8 cellular contexts compared by ENCODE assay signal in the genomic region with DNA sequence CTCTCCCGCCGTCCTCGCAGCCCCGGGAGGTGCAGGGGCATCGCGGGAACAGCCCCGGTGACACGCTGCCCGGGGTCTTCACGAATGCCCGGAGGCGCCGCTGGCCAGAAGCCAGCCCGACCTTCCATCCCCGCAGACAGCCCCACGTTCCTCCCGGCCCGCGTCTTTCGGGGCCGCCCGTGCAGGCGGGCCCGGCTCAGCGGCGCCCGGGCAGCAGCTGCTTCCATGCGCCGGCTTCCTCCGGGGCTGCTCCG. TPM values are rescaled to one million over a fixed set of nuclear protein-coding genes. Genes with fewer than 3 reads are reported as not detected.
DNase-seq lines count a peak whose midpoint lies in the region; ATAC-seq, FAIRE-seq and TF ChIP-seq lines count a peak whose summit lies in the region.

No MANE protein-coding gene starts in this region.

- H2AK5ac ChIP-seq in trophoblast cell (ENCODE audit: low read length) = no peak overlapping the region

- peak overlapping the region; percentile 92 for H3K9ac ChIP-seq in NT2/D1 (ENCODE audit: insufficient read length, low read depth)
- H3K9ac ChIP-seq in trophoblast cell (ENCODE audit: low read length) = peak overlapping the region; percentile 72

- CTCF ChIA-PET in A549 (lab: Yijun Ruan, JAX) = interaction anchor here (0.8 to 3.8 kb wide), 34 partner anchors 9 to 400 kb away, joined by 3 to 132 read pairs (median 6); partner anchors contain the start of genes BTBD6 and TMEM121

- H2BK120ac ChIP-seq in trophoblast cell (ENCODE audit: insufficient read depth, low read length, poor library complexity) = peak overlapping the region; percentile 57

- FAIRE-seq in A549 (lab: Jason Lieb, UNC) (no peak), H54 (lab: Jason Lieb, UNC) (no peak)

- peaks cover 10% of the 10 kb centered on the region for H3K79me1 ChIP-seq in trophoblast cell (ENCODE audit: low read length)

- peaks cover 2% of the 10 kb centered on the region for H3K79me2 ChIP-seq in trophoblast cell (ENCODE audit: control insufficient read depth, insufficient read depth, low read length, poor library complexity)

- WGBS in A549 (ENCODE audit: missing lambda C conversion rate) = 0% methylated on average over 4 of the region's 31 CpGs
- WGBS in esophagus muscularis mucosa = 0% methylated on average over 6 of the region's 31 CpGs
- WGBS in trophoblast cell (ENCODE audit: extremely low coverage, insufficient coverage, insufficient read length) = no CpG with 5 or more reads among the region's 31 CpGs

- TF ChIP-seq CTCF in A549 (IDR thresholded peaks at IDR 0.05) (no peak), esophagus muscularis mucosa (IDR thresholded peaks at IDR 0.05) (no peak)

- peak overlapping the region; percentile 79 for H4K91ac ChIP-seq in trophoblast cell (ENCODE audit: low read depth, low read length)

- H3K23ac ChIP-seq in trophoblast cell (ENCODE audit: low read length) = no peak overlapping the region

- peak overlapping the region; percentile 63 for H4K12ac ChIP-seq in trophoblast cell (ENCODE audit: low read depth, low read length)

- H2AFZ ChIP-seq in trophoblast cell (ENCODE audit: insufficient read depth, low read length, poor library complexity) = peak overlapping the region; percentile 50

- H3K27ac ChIP-seq in A549 (peak overlapping the region; percentile 84 to 99), esophagus muscularis mucosa (replicated peaks in 1 of 4) (peak overlapping the region; percentile 93 to 99 (median 96)), trophoblast cell (ENCODE audit: low read depth, low read length) (peak overlapping the region; percentile 92)

- TF ChIP-seq POLR2A in A549 (IDR thresholded peaks at IDR 0.05; ENCODE audit: low read length) = no peak
- no peak for TF ChIP-seq POLR2A in esophagus muscularis mucosa (IDR thresholded peaks at IDR 0.05; ENCODE audit: low read depth)
- no peak for TF ChIP-seq POLR2A in H54 (IDR thresholded peaks at IDR 0.05; ENCODE audit: low read depth, low read length)

- H3K4me1 ChIP-seq in A549 (peaks cover 41% of the 10 kb centered on the region), NT2/D1 (ENCODE audit: insufficient read depth, insufficient read length) (peaks cover 26% of the 10 kb centered on the region), esophagus muscularis mucosa (peaks cover 55 to 74% (median 64%) of the 10 kb centered on the region in 4 donors), trophoblast cell (ENCODE audit: control insufficient read depth in 1 of 2, insufficient read depth in 2 of 2, low read length in 2 of 2) (peaks cover 17 to 33% of the 10 kb centered on the region in 2 experiments)

- H4K8ac ChIP-seq in trophoblast cell (ENCODE audit: low read depth, low read length) = peak overlapping the region; percentile 74

- peak overlapping the region; percentile 78 for H3K14ac ChIP-seq in trophoblast cell (ENCODE audit: low read length)

- DNase-seq in A549 (ENCODE audit: low read depth in 1 of 2, low spot score in 1 of 2) (no peak), NT2/D1 (ENCODE audit: low read depth, low spot score) (no peak), esophagus muscularis mucosa (ENCODE audit: extremely low spot score) (no peak), trophoblast cell (no peak), globus pallidus (ENCODE audit: low spot score) (no peak), H54 (ENCODE audit: insufficient read length, low spot score) (no peak)
- DNase-seq in stimulated activated CD4-positive, alpha-beta T cell treated with anti-CD3 and anti-CD28 coated beads, Interleukin-4, amount 100 ng/mL, for 24 hours = no peak

- POLR2A ChIA-PET in A549 (lab: Yijun Ruan, JAX) = interaction anchor here (0.8 to 2.5 kb wide), 9 partner anchors 9 to 189 kb away, joined by 3 to 81 read pairs (median 5); partner anchors contain the start of gene BRF1

- intact Hi-C loops in esophagus muscularis mucosa (cut with DNase I) = loop anchor here (2.0 kb wide), 1 partner anchor 119 kb away; no protein-coding TSS in a partner anchor

- H3K4me2 ChIP-seq in A549 = peak overlapping the region; percentile 92
- H3K4me2 ChIP-seq in trophoblast cell (ENCODE audit: low read length) = peak overlapping the region; percentile 96

- no peaks in the 10 kb centered on the region for H3K9me3 ChIP-seq in A549
- H3K9me3 ChIP-seq in NT2/D1 (ENCODE audit: insufficient read depth, low read length) = no peaks in the 10 kb centered on the region
- H3K9me3 ChIP-seq in esophagus muscularis mucosa = no peaks in the 10 kb centered on the region
- peaks cover 15% of the 10 kb centered on the region for H3K9me3 ChIP-seq in trophoblast cell (ENCODE audit: insufficient read depth, low read depth, low read length)

- no peak overlapping the region for H2BK12ac ChIP-seq in trophoblast cell (ENCODE audit: low read length)

- H3K36me3 ChIP-seq in NT2/D1 (ENCODE audit: insufficient read depth, insufficient read length, low read length) (peaks cover 35% of the 10 kb centered on the region), esophagus muscularis mucosa (peaks cover 4 to 13% (median 8%) of the 10 kb centered on the region in 4 donors), trophoblast cell (ENCODE audit: control insufficient read depth in 1 of 2, insufficient read depth in 2 of 2, low read length in 2 of 2) (peaks cover 3 to 4% of the 10 kb centered on the region in 2 experiments)

- ATAC-seq in A549 = peak in 1 of 2 experiments; percentile 2; a peak in 3 of 6 replicates
- peak; percentile 0 for ATAC-seq in GM21447 (IDR thresholded peaks at IDR 0.05; ENCODE audit: unreplicated experiment)

- peak overlapping the region; percentile 45 for H3K18ac ChIP-seq in trophoblast cell (ENCODE audit: low read length)

- peaks cover 13% of the 10 kb centered on the region for H3K27me3 ChIP-seq in NT2/D1 (ENCODE audit: insufficient read depth, insufficient read length)
- peaks cover 0 to 14% (median 0%) of the 10 kb centered on the region in 4 donors for H3K27me3 ChIP-seq in esophagus muscularis mucosa
- H3K27me3 ChIP-seq in trophoblast cell (ENCODE audit: insufficient read depth, low read length) = peaks cover 21% of the 10 kb centered on the region

- TF ChIP-seq EP300 in A549 (IDR thresholded peaks at IDR 0.05) (no peak), esophagus muscularis mucosa (IDR thresholded peaks at IDR 0.05) (no peak)

- no peak for TF ChIP-seq RAD21 in A549 (conservative IDR thresholded peaks at IDR 0.05 in 1 of 2, IDR thresholded peaks at IDR 0.05 in 1 of 2)

- peak overlapping the region; percentile 38 for H2BK5ac ChIP-seq in trophoblast cell (ENCODE audit: low read depth, low read length, poor library complexity)

- H3K4me3 ChIP-seq in A549 (peak overlapping the region; percentile 59), NT2/D1 (ENCODE audit: insufficient read length, low read depth) (peak overlapping the region; percentile 63), esophagus muscularis mucosa (peak overlapping the region; percentile 68 to 75 (median 72)), trophoblast cell (ENCODE audit: low read depth, low read length) (peak overlapping the region; percentile 64)

- peak overlapping the region; percentile 41 for H3K4ac ChIP-seq in trophoblast cell (ENCODE audit: low read depth, low read length)

TF ChIP-seq in A549, 52 proteins besides CTCF, POLR2A, EP300 and RAD21 (continues in another document):
- 0 out of 2 replicates have a peak, but pooled peaks have one; percentile 32 for TF ChIP-seq ATOH8 (CRISPR knock-in tag; IDR thresholded peaks at IDR 0.05; ENCODE audit: low read depth)

RNA-seq across cellular contexts. Expression of gene TEDC1, which starts 0.8 kb away (rescaled TPM):
- polyA plus RNA-seq in A549 (2011; rRNA removed) (12.7 and 13.4 TPM in 2 replicates), A549 (2017; fragmentation: RNase III; extraction: RNeasy Plus Mini Kit Qiagen cat#74134 plus additional on column Dnase treatment) (35.1 to 39.6 TPM (median 37.5 TPM) in 3 replicates)
- polyA plus RNA-seq in A549 (2012; cell fraction: cytosol; rRNA removed) = 58.9 and 70.0 TPM in 2 replicates
- polyA plus RNA-seq in A549 (2012; cell fraction: nucleus; rRNA removed) = 139 and 189 TPM in 2 replicates
- 5.5 and 9.7 TPM in 2 replicates for polyA minus RNA-seq in A549 (2011; rRNA and poly(A)+ RNA removed)
- total RNA-seq in esophagus muscularis mucosa = 1 to 10 TPM; 3.8 to 6.6 (median 4.7) TPM
- polyA plus RNA-seq in trophoblast cell (2013) = 8.8 and 8.9 TPM in 2 replicates

RNA-seq across cellular contexts. Expression of gene CRIP1, which starts 3.6 kb away (rescaled TPM):
- polyA plus RNA-seq in A549 (2011; rRNA removed) = 196 and 280 TPM in 2 replicates
- 1,772 and 1,826 TPM in 2 replicates for polyA plus RNA-seq in A549 (2012; cell fraction: cytosol; rRNA removed)
- 674 and 890 TPM in 2 replicates for polyA plus RNA-seq in A549 (2012; cell fraction: nucleus; rRNA removed)
- 837 to 1,023 TPM (median 999 TPM) in 3 replicates for polyA plus RNA-seq in A549 (2017; fragmentation: RNase III; extraction: RNeasy Plus Mini Kit Qiagen cat#74134 plus additional on column Dnase treatment)
- polyA minus RNA-seq in A549 (2011; rRNA and poly(A)+ RNA removed) = 60.5 and 132 TPM in 2 replicates
- total RNA-seq in esophagus muscularis mucosa = 100 to 1,000 TPM in 1 of 4 donors, 10 to 100 TPM in 3; 34.0 to 110 (median 54.6) TPM
- polyA plus RNA-seq in trophoblast cell (2013) = 44.7 and 45.0 TPM in 2 replicates

RNA-seq across cellular contexts. Expression of gene CRIP2, which starts 15.6 kb away (rescaled TPM):
- 36.2 and 41.0 TPM in 2 replicates for polyA plus RNA-seq in A549 (2011; rRNA removed)
- 192 and 210 TPM in 2 replicates for polyA plus RNA-seq in A549 (2012; cell fraction: cytosol; rRNA removed)
- 220 and 295 TPM in 2 replicates for polyA plus RNA-seq in A549 (2012; cell fraction: nucleus; rRNA removed)
- polyA plus RNA-seq in A549 (2017; fragmentation: RNase III; extraction: RNeasy Plus Mini Kit Qiagen cat#74134 plus additional on column Dnase treatment) = 55.6 to 68.4 TPM (median 67.3 TPM) in 3 replicates
- 8.9 and 14.4 TPM in 2 replicates for polyA minus RNA-seq in A549 (2011; rRNA and poly(A)+ RNA removed)
- total RNA-seq in esophagus muscularis mucosa = 100 to 1,000 TPM; 283 to 578 (median 392) TPM
- polyA plus RNA-seq in trophoblast cell (2013) = 85.1 and 90.0 TPM in 2 replicates

RNA-seq across cellular contexts. Expression of gene TMEM121, which starts 36.1 kb away (rescaled TPM):
- polyA plus RNA-seq in A549 (2011; rRNA removed) (2.3 and 2.4 TPM in 2 replicates), A549 (2017; fragmentation: RNase III; extraction: RNeasy Plus Mini Kit Qiagen cat#74134 plus additional on column Dnase treatment) (4.3 to 5.7 TPM (median 5.6 TPM) in 3 replicates)
- polyA plus RNA-seq in A549 (2012; cell fraction: cytosol; rRNA removed) = 9.5 and 17.3 TPM in 2 replicates
- 10.8 and 20.0 TPM in 2 replicates for polyA plus RNA-seq in A549 (2012; cell fraction: nucleus; rRNA removed)
- 0.74 and 1.4 TPM in 2 replicates for polyA minus RNA-seq in A549 (2011; rRNA and poly(A)+ RNA removed)
- total RNA-seq in esophagus muscularis mucosa = 10 to 100 TPM in 1 of 4 donors, 1 to 10 TPM in 3; 2.9 to 13.0 (median 5.4) TPM
- polyA plus RNA-seq in trophoblast cell (2013) = 0.12 TPM in 2 replicates
